In the genomic region with DNA sequence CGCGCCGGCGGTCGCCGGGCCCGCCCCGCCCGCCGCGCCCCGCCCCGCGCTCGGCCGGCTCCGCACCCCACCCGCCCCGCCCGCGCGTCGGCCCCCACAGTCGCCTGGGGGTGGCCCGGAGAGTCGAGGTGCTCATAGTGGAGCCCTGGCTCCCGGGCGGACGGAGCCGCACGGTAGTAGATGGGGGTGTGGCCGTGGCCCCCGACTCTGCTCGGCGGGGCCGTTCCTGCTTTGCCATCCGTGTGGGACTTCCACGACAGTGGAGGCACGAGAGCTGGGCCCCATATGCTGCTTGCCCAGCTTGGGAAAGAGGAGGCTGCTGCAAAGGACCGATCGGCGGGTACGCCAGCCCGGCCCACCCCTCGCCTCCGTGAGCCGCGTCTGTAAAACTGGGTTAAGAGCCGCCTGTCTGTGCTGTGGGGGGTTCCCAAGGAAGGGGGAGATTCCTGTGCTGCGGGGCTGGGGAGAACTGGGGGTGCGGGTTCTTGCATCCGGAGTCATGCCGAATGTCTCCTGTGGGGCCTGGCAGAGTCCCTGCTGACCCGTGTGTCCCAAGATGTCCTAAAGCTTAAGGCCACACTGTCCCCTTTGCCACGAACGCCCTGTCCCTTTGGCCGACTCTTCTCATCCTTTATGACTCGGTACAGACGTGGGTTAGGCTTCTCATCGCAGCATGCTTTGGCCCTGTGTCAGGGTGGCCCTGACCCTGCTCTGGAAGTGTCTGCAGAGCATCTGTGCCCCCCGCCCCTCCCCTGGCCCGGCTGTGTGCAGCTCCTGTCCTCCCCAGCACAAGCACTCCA, we compare ENCODE assay signal across 8 cellular contexts. TPM values are rescaled to one million over a fixed set of nuclear protein-coding genes. Genes with fewer than 3 reads are reported as not detected.
DNase-seq lines count a peak whose midpoint lies in the region; ATAC-seq, FAIRE-seq and TF ChIP-seq lines count a peak whose summit lies in the region.

A gene (plus strand): TSS at position 70 of the 800 bp plus-strand sequence. CDS start 12,639 bp downstream, outside the sequence.

- peaks cover 24% of the 10 kb centered on the region for H3K36me3 Mint-ChIP-seq in activated naive CD4-positive, alpha-beta T cell treated with anti-CD3 and anti-CD28 coated beads, Interleukin-2, amount 10 ng/mL, durations not matched to agents 7 days and 5 days

- H4K20me1 ChIP-seq in hepatocyte (ENCODE audit: insufficient read depth, poor library complexity, severe bottlenecking): no peaks in the 10 kb centered on the region

- TF ChIP-seq CTCF in AG04449 (IDR thresholded peaks at IDR 0.05; ENCODE audit: insufficient read depth, low read length, missing control alignments) (no peak), hepatocyte (IDR thresholded peaks at IDR 0.05; ENCODE audit: poor library complexity) (no peak)

- H3K9me3 ChIP-seq in hepatocyte (ENCODE audit: low read depth) (no peaks in the 10 kb centered on the region), small intestine (ENCODE audit: control insufficient read depth, low read depth) (no peaks in the 10 kb centered on the region)

- ATAC-seq in HG03432 (IDR thresholded peaks at IDR 0.05; ENCODE audit: unreplicated experiment) (peak; percentile 2), GM18520 (IDR thresholded peaks at IDR 0.05; ENCODE audit: unreplicated experiment) (no peak), HG03159 (IDR thresholded peaks at IDR 0.05; ENCODE audit: unreplicated experiment) (no peak)

- H3K27me3 ChIP-seq in hepatocyte: peaks cover 26% of the 10 kb centered on the region
- peaks cover 3 to 13% of the 10 kb centered on the region in 2 donors for H3K27me3 ChIP-seq in small intestine (ENCODE audit: control insufficient read depth in 2 of 2, insufficient read depth in 2 of 2, low read length in 2 of 2)

- H3K27ac Mint-ChIP-seq in activated naive CD4-positive, alpha-beta T cell treated with anti-CD3 and anti-CD28 coated beads, Interleukin-2, amount 10 ng/mL, durations not matched to agents 7 days and 5 days: peak within 1 kb of the TSS; percentile 92

- CTCF ChIA-PET in AG04449 (lab: Yijun Ruan, JAX): interaction anchor here (0.6 to 8.7 kb wide), 6 partner anchors 11 to 240 kb away, joined by 3 to 51 read pairs (median 4); no protein-coding TSS in a partner anchor
- CTCF ChIA-PET in activated naive CD4-positive, alpha-beta T cell treated with anti-CD3 and anti-CD28 coated beads, Interleukin-2, amount 10 ng/mL, durations not matched to agents 7 days and 5 days (lab: Charles Lee): interaction anchor here (0.6 to 5.7 kb wide), 5 partner anchors 39 to 144 kb away, joined by 3 to 75 read pairs (median 7); a partner anchor contains a TSS

- H3K27ac ChIP-seq in hepatocyte (peak within 1 kb of the TSS; percentile 45), small intestine (ENCODE audit: low read depth in 1 of 2, low read length in 1 of 2) (peak within 1 kb of the TSS; percentile 52 to 78)

- WGBS in hepatocyte (ENCODE audit: low lambda C conversion rate, missing lambda C conversion rate): 17% methylated on average over 36 of the region's 62 CpGs
- WGBS in small intestine, 3 donors: 3 to 6% (median 5%) methylated on average over 49 to 62 of the region's 62 CpGs

- peaks cover 19% of the 10 kb centered on the region for H3K4me1 ChIP-seq in hepatocyte (ENCODE audit: insufficient read depth)
- H3K4me1 ChIP-seq in small intestine (ENCODE audit: control insufficient read depth in 2 of 2, insufficient read depth in 1 of 2, low read depth in 1 of 2, low read length in 1 of 2): no peaks in the 10 kb centered on the region

- no peaks in the 10 kb centered on the region for H3K9me3 Mint-ChIP-seq in activated naive CD4-positive, alpha-beta T cell treated with anti-CD3 and anti-CD28 coated beads, Interleukin-2, amount 10 ng/mL, durations not matched to agents 7 days and 5 days

- POLR2A ChIA-PET in AG04449 (lab: Yijun Ruan, JAX): interaction anchor here (1.2 to 2.3 kb wide), 2 partner anchors 11 to 14 kb away, joined by 3 to 7 read pairs; no protein-coding TSS in a partner anchor

- H3K4me1 Mint-ChIP-seq in activated naive CD4-positive, alpha-beta T cell treated with anti-CD3 and anti-CD28 coated beads, Interleukin-2, amount 10 ng/mL, durations not matched to agents 7 days and 5 days: peaks cover 53% of the 10 kb centered on the region

- no peaks in the 10 kb centered on the region for H3K36me3 ChIP-seq in hepatocyte (replicated peaks; ENCODE audit: insufficient read depth, low read depth)
- no peaks in the 10 kb centered on the region for H3K36me3 ChIP-seq in small intestine (ENCODE audit: control insufficient read depth in 2 of 2, insufficient read depth in 2 of 2, low read length in 2 of 2)

- peak within 1 kb of the TSS; percentile 98 for H3K4me2 ChIP-seq in hepatocyte

- no peak for FAIRE-seq in small intestine (lab: Jason Lieb, UNC)

- peak within 1 kb of the TSS; percentile 83 for H2AFZ ChIP-seq in hepatocyte

- H3K9me2 ChIP-seq in hepatocyte (replicated peaks; ENCODE audit: insufficient read depth): no peaks in the 10 kb centered on the region

- H3K27me3 Mint-ChIP-seq in activated naive CD4-positive, alpha-beta T cell treated with anti-CD3 and anti-CD28 coated beads, Interleukin-2, amount 10 ng/mL, durations not matched to agents 7 days and 5 days: peaks cover 45% of the 10 kb centered on the region

- H3K4me3 Mint-ChIP-seq in activated naive CD4-positive, alpha-beta T cell treated with anti-CD3 and anti-CD28 coated beads, Interleukin-2, amount 10 ng/mL, durations not matched to agents 7 days and 5 days: peak within 1 kb of the TSS; percentile 94

- DNase-seq in AG04449 (ENCODE audit: low read depth, low spot score) (no peak), hepatocyte (ENCODE audit: low spot score) (no peak), small intestine (peak; percentile 25), SKM-1 treated with dmso at 0.1 percent for 144 hours (lab: John Stamatoyannopoulos, UW; ENCODE audit: unreplicated experiment) (no peak)
- peak; percentile 72 for DNase-seq in activated naive CD4-positive, alpha-beta T cell treated with anti-CD3 and anti-CD28 coated beads, Interleukin-2, amount 10 ng/mL, durations not matched to agents 7 days and 5 days

- H3K79me2 ChIP-seq in hepatocyte: no peaks in the 10 kb centered on the region

- H3K4me3 ChIP-seq in AG04449 (ENCODE audit: low read depth, low read length) (peak within 1 kb of the TSS; percentile 67), hepatocyte (peak within 1 kb of the TSS; percentile 85), small intestine (ENCODE audit: low read depth in 1 of 2, low read length in 2 of 2) (peak within 1 kb of the TSS; percentile 68 to 77)

RNA-seq across cellular contexts. Expression of the gene that starts here (rescaled TPM):
- 1.1 and 1.5 TPM in 2 replicates for total RNA-seq in hepatocyte
- 0.50 and 0.90 TPM in 2 replicates for polyA plus RNA-seq in hepatocyte
- polyA plus RNA-seq in small intestine: under 1 TPM in 1 of 3 donors, not detected in 2; 0.30 TPM

Comparison
In these comparisons a context has a peak if more than half of its experiments do, and no peak if none do; other contexts are left out.
1. Peak in DNase-seq, H3K4me3 ChIP-seq and H3K27ac ChIP-seq in small intestine; RNA of the gene not detected or under 1 TPM.